ENCODE assay signal across 1 cellular context in the genomic region with DNA sequence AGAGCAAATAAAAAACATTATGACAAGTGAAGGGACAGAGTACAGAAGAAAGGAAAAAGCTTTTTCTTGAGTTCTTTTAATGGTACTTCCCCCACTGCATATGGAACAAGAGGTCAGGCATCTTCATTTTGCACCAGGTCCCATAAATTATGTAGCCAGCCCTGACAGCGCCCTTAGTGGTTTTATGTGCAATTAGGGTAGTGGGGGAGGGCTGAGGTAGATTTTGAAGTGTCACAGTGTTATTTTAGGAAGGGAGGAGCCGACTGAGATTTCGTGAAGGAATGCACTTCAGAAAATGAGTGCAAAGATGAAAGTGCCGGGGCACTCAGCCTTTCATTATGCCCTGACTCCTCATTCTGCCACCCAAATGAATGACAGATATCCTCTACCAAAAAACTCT.
TF ChIP-seq lines count a peak whose summit lies in the region.

No MANE protein-coding gene starts in this region.

TF ChIP-seq in HEK293, 187 proteins besides CTCF, POLR2A, EP300 and RAD21 (continued from another document):
- TF ChIP-seq, protein P1, sequence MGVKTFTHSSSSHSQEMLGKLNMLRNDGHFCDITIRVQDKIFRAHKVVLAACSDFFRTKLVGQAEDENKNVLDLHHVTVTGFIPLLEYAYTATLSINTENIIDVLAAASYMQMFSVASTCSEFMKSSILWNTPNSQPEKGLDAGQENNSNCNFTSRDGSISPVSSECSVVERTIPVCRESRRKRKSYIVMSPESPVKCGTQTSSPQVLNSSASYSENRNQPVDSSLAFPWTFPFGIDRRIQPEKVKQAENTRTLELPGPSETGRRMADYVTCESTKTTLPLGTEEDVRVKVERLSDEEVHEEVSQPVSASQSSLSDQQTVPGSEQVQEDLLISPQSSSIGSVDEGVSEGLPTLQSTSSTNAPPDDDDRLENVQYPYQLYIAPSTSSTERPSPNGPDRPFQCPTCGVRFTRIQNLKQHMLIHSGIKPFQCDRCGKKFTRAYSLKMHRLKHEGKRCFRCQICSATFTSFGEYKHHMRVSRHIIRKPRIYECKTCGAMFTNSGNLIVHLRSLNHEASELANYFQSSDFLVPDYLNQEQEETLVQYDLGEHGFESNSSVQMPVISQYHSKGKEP (tag by site-specific recombination; IDR thresholded peaks at IDR 0.05), result peak; percentile 81
- TF ChIP-seq, protein P2, sequence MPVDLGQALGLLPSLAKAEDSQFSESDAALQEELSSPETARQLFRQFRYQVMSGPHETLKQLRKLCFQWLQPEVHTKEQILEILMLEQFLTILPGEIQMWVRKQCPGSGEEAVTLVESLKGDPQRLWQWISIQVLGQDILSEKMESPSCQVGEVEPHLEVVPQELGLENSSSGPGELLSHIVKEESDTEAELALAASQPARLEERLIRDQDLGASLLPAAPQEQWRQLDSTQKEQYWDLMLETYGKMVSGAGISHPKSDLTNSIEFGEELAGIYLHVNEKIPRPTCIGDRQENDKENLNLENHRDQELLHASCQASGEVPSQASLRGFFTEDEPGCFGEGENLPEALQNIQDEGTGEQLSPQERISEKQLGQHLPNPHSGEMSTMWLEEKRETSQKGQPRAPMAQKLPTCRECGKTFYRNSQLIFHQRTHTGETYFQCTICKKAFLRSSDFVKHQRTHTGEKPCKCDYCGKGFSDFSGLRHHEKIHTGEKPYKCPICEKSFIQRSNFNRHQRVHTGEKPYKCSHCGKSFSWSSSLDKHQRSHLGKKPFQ (tag by site-specific recombination; IDR thresholded peaks at IDR 0.05), result peak; percentile 84
- TF ChIP-seq, protein P3, sequence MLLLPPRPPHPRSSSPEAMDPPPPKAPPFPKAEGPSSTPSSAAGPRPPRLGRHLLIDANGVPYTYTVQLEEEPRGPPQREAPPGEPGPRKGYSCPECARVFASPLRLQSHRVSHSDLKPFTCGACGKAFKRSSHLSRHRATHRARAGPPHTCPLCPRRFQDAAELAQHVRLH (tag by site-specific recombination; IDR thresholded peaks at IDR 0.05), result peak; percentile 86
- TF ChIP-seq, protein P4, sequence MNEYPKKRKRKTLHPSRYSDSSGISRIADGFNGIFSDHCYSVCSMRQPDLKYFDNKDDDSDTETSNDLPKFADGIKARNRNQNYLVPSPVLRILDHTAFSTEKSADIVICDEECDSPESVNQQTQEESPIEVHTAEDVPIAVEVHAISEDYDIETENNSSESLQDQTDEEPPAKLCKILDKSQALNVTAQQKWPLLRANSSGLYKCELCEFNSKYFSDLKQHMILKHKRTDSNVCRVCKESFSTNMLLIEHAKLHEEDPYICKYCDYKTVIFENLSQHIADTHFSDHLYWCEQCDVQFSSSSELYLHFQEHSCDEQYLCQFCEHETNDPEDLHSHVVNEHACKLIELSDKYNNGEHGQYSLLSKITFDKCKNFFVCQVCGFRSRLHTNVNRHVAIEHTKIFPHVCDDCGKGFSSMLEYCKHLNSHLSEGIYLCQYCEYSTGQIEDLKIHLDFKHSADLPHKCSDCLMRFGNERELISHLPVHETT (tag by site-specific recombination; IDR thresholded peaks at IDR 0.05), result no peak
- TF ChIP-seq ZNF610 (tag by site-specific recombination; IDR thresholded peaks at IDR 0.05; ENCODE audit: borderline replicate concordance), result peak; percentile 84
- TF ChIP-seq ZNF335 (tag by site-specific recombination; conservative IDR thresholded peaks at IDR 0.05), result no peak
- no peak for TF ChIP-seq SETDB1 (IDR thresholded peaks at IDR 0.05; ENCODE audit: insufficient read length, low read length)
- TF ChIP-seq ZNF132 (tag by site-specific recombination; IDR thresholded peaks at IDR 0.05; ENCODE audit: borderline replicate concordance), result no peak
- peak; percentile 56; the same call in 1 of the 2 replicates for TF ChIP-seq ZNF596 (tag by site-specific recombination; IDR thresholded peaks at IDR 0.05)
- no peak for TF ChIP-seq ZFP41 (tag by site-specific recombination; IDR thresholded peaks at IDR 0.05; ENCODE audit: borderline replicate concordance)
- TF ChIP-seq ZNF221 (tag by site-specific recombination; IDR thresholded peaks at IDR 0.05; ENCODE audit: borderline replicate concordance), result no peak
- TF ChIP-seq ZNF660 (tag by site-specific recombination; IDR thresholded peaks at IDR 0.05), result no peak
- peak; percentile 94 for TF ChIP-seq SP7 (tag by site-specific recombination; IDR thresholded peaks at IDR 0.05)
- peak; percentile 92; the same call in 1 of the 2 replicates for TF ChIP-seq KLF7 (tag by site-specific recombination; IDR thresholded peaks at IDR 0.05; ENCODE audit: borderline replicate concordance)
- no peak for TF ChIP-seq ZBTB48 (tag by site-specific recombination; IDR thresholded peaks at IDR 0.05)
- TF ChIP-seq GLI2 (tag by site-specific recombination; IDR thresholded peaks at IDR 0.05; ENCODE audit: borderline replicate concordance, low read depth), result peak; percentile 55; the same call in 1 of the 2 replicates
- TF ChIP-seq BCL11B (tag by site-specific recombination; IDR thresholded peaks at IDR 0.05; ENCODE audit: low read depth), result peak; percentile 69; the same call in 1 of the 2 replicates
- TF ChIP-seq ZNF544 (tag by site-specific recombination; IDR thresholded peaks at IDR 0.05), result no peak
